Comparison of ENCODE assay signal across 8 cellular contexts in the genomic region with DNA sequence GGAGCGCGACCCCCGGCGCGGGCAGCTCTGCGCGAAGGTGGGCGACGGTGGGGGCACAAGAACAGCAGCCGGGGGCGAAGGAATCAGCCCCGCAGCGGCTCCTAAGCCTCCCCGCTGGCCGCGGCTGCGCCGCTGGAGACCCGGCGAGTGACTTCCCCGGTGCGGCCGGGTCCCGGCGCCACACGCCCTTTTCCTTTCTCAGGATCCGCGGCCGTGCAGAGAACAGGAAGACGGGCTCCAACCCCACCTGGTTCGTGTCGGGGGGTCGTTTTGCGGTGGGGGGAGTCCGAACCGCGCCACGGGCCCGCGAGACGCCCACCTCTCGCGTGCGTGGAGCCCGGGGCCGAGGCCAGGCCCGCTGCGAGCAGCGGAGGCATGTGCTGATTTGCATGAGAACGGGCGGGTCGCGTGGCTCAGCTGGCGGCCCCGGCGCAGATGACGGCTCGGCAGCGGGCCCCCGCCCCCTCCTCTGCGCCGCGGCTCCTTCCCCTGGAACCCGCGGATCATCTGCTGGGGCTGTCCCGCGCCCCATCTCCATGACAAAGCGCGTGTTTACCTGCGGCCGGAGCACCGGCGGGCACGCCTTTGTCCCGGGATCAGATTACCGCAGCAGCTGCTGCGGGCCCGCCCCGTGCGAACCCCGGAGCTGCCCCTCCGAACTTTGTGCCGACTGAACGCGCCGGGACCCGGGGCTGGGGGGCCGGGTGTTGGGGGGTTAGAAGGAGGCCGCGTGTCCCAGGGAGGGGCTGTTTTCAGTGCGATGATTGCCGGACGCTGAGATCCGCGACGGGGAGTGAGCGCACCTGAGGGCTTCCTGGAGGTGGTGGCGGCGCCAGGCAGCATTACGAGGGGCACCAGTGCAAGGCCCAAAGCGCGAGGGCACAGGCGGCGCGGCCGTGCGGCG. TPM values are rescaled to one million over a fixed set of nuclear protein-coding genes. Genes with fewer than 3 reads are reported as not detected.
DNase-seq lines count a peak whose midpoint lies in the region; ATAC-seq and TF ChIP-seq lines count a peak whose summit lies in the region.

No MANE protein-coding gene starts in this region.

- intact Hi-C loops in left cardiac atrium (cut with DNase I) = loop anchor here (5.0 to 10.0 kb wide), 4 partner anchors 229 to 461 kb away; no protein-coding TSS in a partner anchor
- intact Hi-C loops in psoas muscle (cut with DNase I) = no loop called here

- no peak overlapping the region for H3K27ac ChIP-seq in H9 (ENCODE audit: insufficient read length, low read depth, low read length)
- H3K27ac ChIP-seq in psoas muscle = no peak overlapping the region

- H2BK15ac ChIP-seq in H9 (ENCODE audit: low read depth, low read length) = no peak overlapping the region

- no peak overlapping the region for H3T11ph ChIP-seq in H9 (ENCODE audit: low read length)

- no peaks in the 10 kb centered on the region for H3K79me1 ChIP-seq in H9 (ENCODE audit: insufficient read depth, low read depth, low read length, poor library complexity, severe bottlenecking)

- no peak overlapping the region for H2BK20ac ChIP-seq in H9 (ENCODE audit: low read depth, low read length, poor library complexity, severe bottlenecking)

- no peak overlapping the region for H3K56ac ChIP-seq in H9 (ENCODE audit: insufficient read length, low read depth, low read length)

- no peak overlapping the region for H3K4ac ChIP-seq in H9 (ENCODE audit: low read depth, low read length)

- H3K9ac ChIP-seq in H9 (ENCODE audit: extremely low read depth, insufficient read length, low read length) = no peak overlapping the region

- no peaks in the 10 kb centered on the region for H4K20me1 ChIP-seq in H9 (ENCODE audit: control insufficient read depth, insufficient read depth, insufficient read length)

- no peak overlapping the region for H4K8ac ChIP-seq in H9 (replicated peaks; ENCODE audit: insufficient read length, low read depth, low read length)

- peaks cover 76% of the 10 kb centered on the region for H3K27me3 Mint-ChIP-seq in H9 (ENCODE audit: low read depth)
- peaks cover 81% of the 10 kb centered on the region for H3K27me3 Mint-ChIP-seq in activated T-cell treated with anti-CD3 and anti-CD28 coated beads, Interleukin-2, amount 50 U/mL, for 24 hours
- H3K27me3 Mint-ChIP-seq in endothelial cell (ENCODE audit: unreplicated experiment) = peaks cover 27% of the 10 kb centered on the region

- no peak overlapping the region for H3K23ac ChIP-seq in H9 (ENCODE audit: insufficient read length, low read depth, low read length)

- H3K36me3 ChIP-seq in psoas muscle (ENCODE audit: insufficient read depth in 1 of 2, low read depth in 1 of 2) = no peaks in the 10 kb centered on the region

- H3K4me3 Mint-ChIP-seq in H9 (peak overlapping the region; percentile 55 to 75), endothelial cell (ENCODE audit: unreplicated experiment) (no peak overlapping the region)
- H3K4me3 Mint-ChIP-seq in activated T-cell treated with anti-CD3 and anti-CD28 coated beads, Interleukin-2, amount 50 U/mL, for 24 hours = peak overlapping the region; percentile 70

- H2AK5ac ChIP-seq in H9 (ENCODE audit: insufficient read length, low read length) = no peak overlapping the region

- H2BK120ac ChIP-seq in H9 (ENCODE audit: low read depth, low read length, poor library complexity, severe bottlenecking) = no peak overlapping the region

- H2AFZ ChIP-seq in H9 (ENCODE audit: low read length) = no peak overlapping the region

- peaks cover 8% of the 10 kb centered on the region; the same call in 1 of the 2 replicates for H3K4me1 ChIP-seq in H9 (ENCODE audit: insufficient read depth, low read length)
- H3K4me1 ChIP-seq in psoas muscle = peaks cover 29% of the 10 kb centered on the region

- H3K18ac ChIP-seq in H9 (ENCODE audit: insufficient read length, low read depth, low read length) = peak overlapping the region; percentile 65

- peaks cover 10% of the 10 kb centered on the region for H3K23me2 ChIP-seq in H9 (ENCODE audit: insufficient read length, low read depth, low read length, poor library complexity, severe bottlenecking)

- H3K4me3 ChIP-seq in GM12865 (ENCODE audit: low read depth, low read length) (peak overlapping the region; percentile 46), psoas muscle (peak overlapping the region; percentile 70)

- H3K36me3 Mint-ChIP-seq in H9 (ENCODE audit: insufficient read depth in 1 of 3, low read depth in 3 of 3) (peaks cover 15 to 25% (median 16%) of the 10 kb centered on the region in 3 experiments), endothelial cell (ENCODE audit: low read depth, unreplicated experiment) (peaks cover 6% of the 10 kb centered on the region)
- H3K36me3 Mint-ChIP-seq in activated T-cell treated with anti-CD3 and anti-CD28 coated beads, Interleukin-2, amount 50 U/mL, for 24 hours (ENCODE audit: low read depth) = no peaks in the 10 kb centered on the region

- peak overlapping the region; percentile 32 for H3K4me2 ChIP-seq in H9 (ENCODE audit: insufficient read depth, insufficient read length, low read length)

- no peak overlapping the region for H2BK5ac ChIP-seq in H9 (ENCODE audit: insufficient read length, low read length)

- H4K91ac ChIP-seq in H9 (ENCODE audit: insufficient read length, low read depth, low read length) = no peak overlapping the region

- H3K27me3 ChIP-seq in H9 (ENCODE audit: insufficient read depth, low read length) = peaks cover 40% of the 10 kb centered on the region
- peaks cover 0 to 70% (median 25%) of the 10 kb centered on the region in 3 donors for H3K27me3 ChIP-seq in psoas muscle (ENCODE audit: insufficient read depth in 3 of 3, low read length in 2 of 3)

- peak; percentile 56 for DNase-seq in GM12865 (ENCODE audit: low read depth)
- peak; percentile 97 for DNase-seq in H9
- peak; percentile 72 for DNase-seq in NCI-H1092 treated with DMSO at 0.1 percent for 48 hours (lab: John Stamatoyannopoulos, UW)
- DNase-seq in activated T-cell treated with anti-CD3 and anti-CD28 coated beads, Interleukin-2, amount 50 U/mL, for 24 hours = peak; percentile 63
- DNase-seq in left cardiac atrium = no peak
- DNase-seq in psoas muscle = no peak
- DNase-seq in activated gamma-delta T cell (lab: John Stamatoyannopoulos, UW) = no peak
- DNase-seq in endothelial cell (ENCODE audit: low spot score) = no peak

- peak overlapping the region; percentile 73 for H3K14ac ChIP-seq in H9 (ENCODE audit: insufficient read depth, low read length)

- no peak overlapping the region for H2BK12ac ChIP-seq in H9 (ENCODE audit: insufficient read length, low read depth, low read length)

- H3K4me1 Mint-ChIP-seq in H9 = peaks cover 53 to 59% of the 10 kb centered on the region in 2 experiments
- peaks cover 38% of the 10 kb centered on the region for H3K4me1 Mint-ChIP-seq in activated T-cell treated with anti-CD3 and anti-CD28 coated beads, Interleukin-2, amount 50 U/mL, for 24 hours (ENCODE audit: low read depth)
- H3K4me1 Mint-ChIP-seq in endothelial cell (ENCODE audit: unreplicated experiment) = peaks cover 49% of the 10 kb centered on the region

- H3K79me2 ChIP-seq in H9 (ENCODE audit: insufficient read depth, low read length) = no peaks in the 10 kb centered on the region

- H4K5ac ChIP-seq in H9 (ENCODE audit: insufficient read length, low read depth, low read length) = no peak overlapping the region

- ATAC-seq in left cardiac atrium = peak; percentile 24 to 39
- peak; percentile 20 to 34 (median 30) for ATAC-seq in psoas muscle

- TF ChIP-seq CTCF in GM12865 (IDR thresholded peaks at IDR 0.05; ENCODE audit: insufficient read depth, low read depth, low read length, missing control alignments) (no peak), H9 (conservative IDR thresholded peaks at IDR 0.05) (no peak), psoas muscle (IDR thresholded peaks at IDR 0.05) (no peak), endothelial cell (IDR thresholded peaks at IDR 0.05; ENCODE audit: unreplicated experiment) (no peak)

- H3K27ac Mint-ChIP-seq in H9 (no peak overlapping the region), endothelial cell (ENCODE audit: unreplicated experiment) (no peak overlapping the region)
- H3K27ac Mint-ChIP-seq in activated T-cell treated with anti-CD3 and anti-CD28 coated beads, Interleukin-2, amount 50 U/mL, for 24 hours = no peak overlapping the region

- no CpG with 5 or more reads among the region's 108 CpGs for WGBS in H9 (ENCODE audit: extremely low coverage, insufficient read length, low lambda C conversion rate)
- 1 to 2% (median 1%) methylated on average over 85 to 108 of the region's 108 CpGs for whole genome bisulfite sequencing in psoas muscle, 3 donors

- H3K9me3 Mint-ChIP-seq in H9 (peaks cover 19 to 22% of the 10 kb centered on the region in 2 experiments), endothelial cell (ENCODE audit: unreplicated experiment) (no peaks in the 10 kb centered on the region)
- no peaks in the 10 kb centered on the region for H3K9me3 Mint-ChIP-seq in activated T-cell treated with anti-CD3 and anti-CD28 coated beads, Interleukin-2, amount 50 U/mL, for 24 hours

- H3K9me3 ChIP-seq in H9 (ENCODE audit: control insufficient read depth, low read depth, low read length) (peaks cover 9% of the 10 kb centered on the region), psoas muscle (no peaks in the 10 kb centered on the region)

RNA-seq across cellular contexts. Expression of gene DLL1, which starts 4.9 kb away (rescaled TPM):
- total RNA-seq in H9 (2021) = 2.7 and 2.8 TPM in 2 replicates
- 10 to 100 TPM; 19.0 to 26.8 TPM for total RNA-seq in left cardiac atrium
- 1 to 10 TPM; 2.9 to 5.3 (median 4.6) TPM for total RNA-seq in psoas muscle
- 1 to 10 TPM; 1.5 to 1.8 (median 1.6) TPM for polyA plus RNA-seq in psoas muscle
- 59.5 TPM for total RNA-seq in endothelial cell (ENCODE audit: unreplicated experiment)

RNA-seq across cellular contexts. Expression of gene FAM120B, which starts 10.8 kb away (rescaled TPM):
- total RNA-seq in H9 (2021) (14.9 and 16.7 TPM in 2 replicates), left cardiac atrium (10 to 100 TPM; 20.8 to 23.2 TPM), psoas muscle (10 to 100 TPM; 17.2 to 24.2 (median 23.7) TPM), endothelial cell (ENCODE audit: unreplicated experiment) (48.3 TPM)
- 10 to 100 TPM in 1 of 3 donors, 1 to 10 TPM in 2; 9.2 to 19.4 (median 9.4) TPM for polyA plus RNA-seq in psoas muscle

Comparison
In these comparisons a context has a peak if more than half of its experiments do, and no peak if none do; other contexts are left out.
1. DNase-seq: peak in GM12865 (single experiment), H9 (single experiment), NCI-H1092 treated with DMSO at 0.1 percent for 48 hours (single experiment) and activated T-cell treated with anti-CD3 and anti-CD28 coated beads, Interleukin-2, amount 50 U/mL, for 24 hours (single experiment); none in left cardiac atrium (single experiment), psoas muscle (0 of 2), activated gamma-delta T cell (single experiment) and endothelial cell (single experiment).
2. intact Hi-C loops: an anchor here in left cardiac atrium (5.0 to 10.0 kb wide); none called in psoas muscle.